14 cellular contexts compared by ENCODE assay signal in genomic region chr6:160035693-160036330, GRCh38.
A peak's percentile ranks its signal among the peaks of the same experiment; 100 is the strongest.
DNase-seq lines count a peak whose midpoint lies in the region; ATAC-seq and TF ChIP-seq lines count a peak whose summit lies in the region.
"Had no signal": no experiment of that assay in that cellular context is flagged by ENCODE, and none has a peak within 500 bp of the region (broad histone marks: within the 10 kb centered on the region; RNA-seq: fewer than 3 reads in every experiment).

No MANE protein-coding gene starts in this region.

- no TSS peak for BruUV-seq in PC-3 (replicated peaks; lab: Mats Ljungman, UMichigan)

- no peaks in the 10 kb centered on the region for H3K9me2 ChIP-seq in PC-3 (replicated peaks; ENCODE audit: low read length)

- peak overlapping the region; percentile 68 for H3K4me2 ChIP-seq in PC-3 (ENCODE audit: low read length)

- no peak overlapping the region for H3K4me3 ChIP-seq in PC-3 (ENCODE audit: low read length)
- no peak overlapping the region for H3K4me3 ChIP-seq in adrenal gland
- no peak overlapping the region for H3K4me3 ChIP-seq in right atrium auricular region
- H3K4me3 ChIP-seq: GM12878 had no signal

- TF ChIP-seq POLR2A in adrenal gland (IDR thresholded peaks at IDR 0.05) = no peak

- TF ChIP-seq CTCF in PC-3 (conservative IDR thresholded peaks at IDR 0.05; ENCODE audit: low read depth, low read length) (no peak), adrenal gland (IDR thresholded peaks at IDR 0.05) (no peak), right atrium auricular region (IDR thresholded peaks at IDR 0.05) (no peak)

- 92 to 94% (median 92%) methylated on average over 11 to 12 of the region's 12 CpGs for WGBS in adrenal gland, 4 donors

- H3K9me3 Mint-ChIP-seq in stimulated activated naive B cell treated with anti-CD40 and anti-IgM and Interleukin-4, amounts not matched to agents 10 μg/mL and 1 μg/mL and 100 μg/mL, for 72 hours = no peaks in the 10 kb centered on the region
- H3K9me3 Mint-ChIP-seq: mesothelial cell of epicardium had no signal

- H2AFZ ChIP-seq in PC-3 (ENCODE audit: low read length) = no peak overlapping the region

- H3K4me1 Mint-ChIP-seq in stimulated activated naive B cell treated with anti-CD40 and anti-IgM and Interleukin-4, amounts not matched to agents 10 μg/mL and 1 μg/mL and 100 μg/mL, for 72 hours = peaks cover 16 to 32% of the 10 kb centered on the region in 2 donors

- no peaks in the 10 kb centered on the region for H4K20me1 ChIP-seq in PC-3 (ENCODE audit: low read length)

- no peaks in the 10 kb centered on the region for H3K27me3 ChIP-seq in PC-3 (ENCODE audit: low read length)
- no peaks in the 10 kb centered on the region for H3K27me3 ChIP-seq in adrenal gland
- no peaks in the 10 kb centered on the region for H3K27me3 ChIP-seq in right atrium auricular region

- H3K27me3 Mint-ChIP-seq in stimulated activated naive B cell treated with anti-CD40 and anti-IgM and Interleukin-4, amounts not matched to agents 10 μg/mL and 1 μg/mL and 100 μg/mL, for 72 hours = no peaks in the 10 kb centered on the region

- CTCF ChIA-PET in PC-3 (lab: Charles Lee) = no interaction called here

- H3F3A ChIP-seq in PC-3 (ENCODE audit: low read length, unreplicated experiment) = no peaks in the 10 kb centered on the region

- peaks cover 53 to 84% of the 10 kb centered on the region in 2 donors for H3K36me3 Mint-ChIP-seq in stimulated activated naive B cell treated with anti-CD40 and anti-IgM and Interleukin-4, amounts not matched to agents 10 μg/mL and 1 μg/mL and 100 μg/mL, for 72 hours

- peak overlapping the region; percentile 89 for H3K27ac ChIP-seq in PC-3 (ENCODE audit: low read length)
- H3K27ac ChIP-seq in adrenal gland = peak overlapping the region in 3 of 5 donors; percentile 54 to 65 (median 58)
- peak overlapping the region; percentile 3 to 63 for H3K27ac ChIP-seq in right atrium auricular region

- H3K36me3 ChIP-seq in PC-3 (ENCODE audit: low read depth, low read length) (peaks cover 34% of the 10 kb centered on the region), adrenal gland (replicated peaks in 1 of 2) (peaks cover 0 to 46% of the 10 kb centered on the region in 2 donors), right atrium auricular region (peaks cover 28% of the 10 kb centered on the region)

- peak overlapping the region; percentile 41; the same call in 1 of the 2 replicates for H3K9ac ChIP-seq in PC-3 (ENCODE audit: low read length)

- intact Hi-C loops in PC-3 (cut with micrococcal nuclease) (no loop called here), adrenal gland (cut with DNase I) (loop anchor here in 1 of 2 donors (10.0 kb wide), 1 partner anchor 61 kb away; no protein-coding TSS in a partner anchor)

- no peak overlapping the region for H3K4me3 Mint-ChIP-seq in stimulated activated naive B cell treated with anti-CD40 and anti-IgM and Interleukin-4, amounts not matched to agents 10 μg/mL and 1 μg/mL and 100 μg/mL, for 72 hours
- H3K4me3 Mint-ChIP-seq: mesothelial cell of epicardium had no signal

- H3K79me2 ChIP-seq in PC-3 (ENCODE audit: low read length) = peaks cover 9% of the 10 kb centered on the region; the same call in 1 of the 2 replicates

- ATAC-seq in PC-3 (no peak), HG03354 (IDR thresholded peaks at IDR 0.05; ENCODE audit: poor library complexity, severe bottlenecking, unreplicated experiment) (no peak), HG03175 (IDR thresholded peaks at IDR 0.05; ENCODE audit: unreplicated experiment) (no peak)
- no peak for ATAC-seq in stimulated activated naive B cell treated with anti-CD40 and anti-IgM and Interleukin-4, amounts not matched to agents 10 μg/mL and 1 μg/mL and 100 μg/mL, for 72 hours (replicated peaks)
- ATAC-seq: GM12878, Panc1 had no signal

- POLR2A ChIA-PET in PC-3 (lab: Charles Lee; ENCODE audit: unreplicated experiment) = no interaction called here

- DNase-seq in PC-3 (no peak), adrenal gland (no peak), right atrium auricular region (ENCODE audit: low spot score) (no peak), middle frontal gyrus (ENCODE audit: extremely low spot score, low spot score) (no peak)
- DNase-seq in stimulated activated naive B cell treated with anti-CD40 and anti-IgM and Interleukin-4, amounts not matched to agents 10 μg/mL and 1 μg/mL and 100 μg/mL, for 72 hours = no peak
- DNase-seq: activated CD4-positive, alpha-beta T cell treated with anti-CD3 and anti-CD28 coated beads, Interleukin-2, amount 50 U/mL, for 4 hours; caudate nucleus; NCI-H1417; NCI-H510A treated with DMSO at 0.1 percent for 48 hours had no signal

- H3K9me3 ChIP-seq in PC-3 (ENCODE audit: low read length) (no peaks in the 10 kb centered on the region), adrenal gland (replicated peaks in 1 of 3) (no peaks in the 10 kb centered on the region), right atrium auricular region (no peaks in the 10 kb centered on the region)

- H3K27ac Mint-ChIP-seq in stimulated activated naive B cell treated with anti-CD40 and anti-IgM and Interleukin-4, amounts not matched to agents 10 μg/mL and 1 μg/mL and 100 μg/mL, for 72 hours = peak overlapping the region; percentile 27
- H3K27ac Mint-ChIP-seq: mesothelial cell of epicardium had no signal

- peaks cover 33% of the 10 kb centered on the region for H3K4me1 ChIP-seq in PC-3 (ENCODE audit: insufficient read depth, low read length)
- H3K4me1 ChIP-seq in adrenal gland (replicated peaks in 1 of 2) = peaks cover 0 to 9% of the 10 kb centered on the region in 2 donors
- peaks cover 0 to 23% of the 10 kb centered on the region in 2 donors for H3K4me1 ChIP-seq in right atrium auricular region

Comparison
In these comparisons a context has a peak if more than half of its experiments do, and no peak if none do; other contexts are left out.
1. H3K27ac ChIP-seq: peak in every context shown above with its lines; median percentile 89 in PC-3; 58 in adrenal gland; 33 in right atrium auricular region.